In the genomic region with DNA sequence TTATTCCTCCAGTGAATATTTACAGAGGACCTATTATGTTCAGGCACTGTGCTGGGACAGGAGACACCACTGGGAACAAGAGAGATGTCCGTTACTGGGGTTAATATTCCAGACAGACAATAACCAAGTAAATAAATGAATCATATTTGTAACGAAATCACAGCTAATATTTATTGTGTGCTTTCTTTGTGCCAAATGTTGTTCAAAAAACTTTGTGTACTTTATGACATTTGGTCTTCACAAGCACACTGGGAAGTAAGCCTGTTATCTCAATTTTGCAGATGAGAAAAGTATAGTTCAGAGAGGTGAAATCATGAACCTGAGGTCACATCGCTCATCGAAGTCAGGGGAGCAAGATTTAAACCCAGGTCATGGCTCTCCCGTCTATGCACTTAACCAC, we compare ENCODE assay signal across 1 cellular context.
TF ChIP-seq lines count a peak whose summit lies in the region.

No MANE protein-coding gene starts in this region.

TF ChIP-seq in GM23338, 12 proteins besides CTCF, POLR2A, EP300 and RAD21 (continued from another document):
- TF ChIP-seq ZNF114 (CRISPR knock-in tag; IDR thresholded peaks at IDR 0.05), result no peak
- TF ChIP-seq, protein P1, sequence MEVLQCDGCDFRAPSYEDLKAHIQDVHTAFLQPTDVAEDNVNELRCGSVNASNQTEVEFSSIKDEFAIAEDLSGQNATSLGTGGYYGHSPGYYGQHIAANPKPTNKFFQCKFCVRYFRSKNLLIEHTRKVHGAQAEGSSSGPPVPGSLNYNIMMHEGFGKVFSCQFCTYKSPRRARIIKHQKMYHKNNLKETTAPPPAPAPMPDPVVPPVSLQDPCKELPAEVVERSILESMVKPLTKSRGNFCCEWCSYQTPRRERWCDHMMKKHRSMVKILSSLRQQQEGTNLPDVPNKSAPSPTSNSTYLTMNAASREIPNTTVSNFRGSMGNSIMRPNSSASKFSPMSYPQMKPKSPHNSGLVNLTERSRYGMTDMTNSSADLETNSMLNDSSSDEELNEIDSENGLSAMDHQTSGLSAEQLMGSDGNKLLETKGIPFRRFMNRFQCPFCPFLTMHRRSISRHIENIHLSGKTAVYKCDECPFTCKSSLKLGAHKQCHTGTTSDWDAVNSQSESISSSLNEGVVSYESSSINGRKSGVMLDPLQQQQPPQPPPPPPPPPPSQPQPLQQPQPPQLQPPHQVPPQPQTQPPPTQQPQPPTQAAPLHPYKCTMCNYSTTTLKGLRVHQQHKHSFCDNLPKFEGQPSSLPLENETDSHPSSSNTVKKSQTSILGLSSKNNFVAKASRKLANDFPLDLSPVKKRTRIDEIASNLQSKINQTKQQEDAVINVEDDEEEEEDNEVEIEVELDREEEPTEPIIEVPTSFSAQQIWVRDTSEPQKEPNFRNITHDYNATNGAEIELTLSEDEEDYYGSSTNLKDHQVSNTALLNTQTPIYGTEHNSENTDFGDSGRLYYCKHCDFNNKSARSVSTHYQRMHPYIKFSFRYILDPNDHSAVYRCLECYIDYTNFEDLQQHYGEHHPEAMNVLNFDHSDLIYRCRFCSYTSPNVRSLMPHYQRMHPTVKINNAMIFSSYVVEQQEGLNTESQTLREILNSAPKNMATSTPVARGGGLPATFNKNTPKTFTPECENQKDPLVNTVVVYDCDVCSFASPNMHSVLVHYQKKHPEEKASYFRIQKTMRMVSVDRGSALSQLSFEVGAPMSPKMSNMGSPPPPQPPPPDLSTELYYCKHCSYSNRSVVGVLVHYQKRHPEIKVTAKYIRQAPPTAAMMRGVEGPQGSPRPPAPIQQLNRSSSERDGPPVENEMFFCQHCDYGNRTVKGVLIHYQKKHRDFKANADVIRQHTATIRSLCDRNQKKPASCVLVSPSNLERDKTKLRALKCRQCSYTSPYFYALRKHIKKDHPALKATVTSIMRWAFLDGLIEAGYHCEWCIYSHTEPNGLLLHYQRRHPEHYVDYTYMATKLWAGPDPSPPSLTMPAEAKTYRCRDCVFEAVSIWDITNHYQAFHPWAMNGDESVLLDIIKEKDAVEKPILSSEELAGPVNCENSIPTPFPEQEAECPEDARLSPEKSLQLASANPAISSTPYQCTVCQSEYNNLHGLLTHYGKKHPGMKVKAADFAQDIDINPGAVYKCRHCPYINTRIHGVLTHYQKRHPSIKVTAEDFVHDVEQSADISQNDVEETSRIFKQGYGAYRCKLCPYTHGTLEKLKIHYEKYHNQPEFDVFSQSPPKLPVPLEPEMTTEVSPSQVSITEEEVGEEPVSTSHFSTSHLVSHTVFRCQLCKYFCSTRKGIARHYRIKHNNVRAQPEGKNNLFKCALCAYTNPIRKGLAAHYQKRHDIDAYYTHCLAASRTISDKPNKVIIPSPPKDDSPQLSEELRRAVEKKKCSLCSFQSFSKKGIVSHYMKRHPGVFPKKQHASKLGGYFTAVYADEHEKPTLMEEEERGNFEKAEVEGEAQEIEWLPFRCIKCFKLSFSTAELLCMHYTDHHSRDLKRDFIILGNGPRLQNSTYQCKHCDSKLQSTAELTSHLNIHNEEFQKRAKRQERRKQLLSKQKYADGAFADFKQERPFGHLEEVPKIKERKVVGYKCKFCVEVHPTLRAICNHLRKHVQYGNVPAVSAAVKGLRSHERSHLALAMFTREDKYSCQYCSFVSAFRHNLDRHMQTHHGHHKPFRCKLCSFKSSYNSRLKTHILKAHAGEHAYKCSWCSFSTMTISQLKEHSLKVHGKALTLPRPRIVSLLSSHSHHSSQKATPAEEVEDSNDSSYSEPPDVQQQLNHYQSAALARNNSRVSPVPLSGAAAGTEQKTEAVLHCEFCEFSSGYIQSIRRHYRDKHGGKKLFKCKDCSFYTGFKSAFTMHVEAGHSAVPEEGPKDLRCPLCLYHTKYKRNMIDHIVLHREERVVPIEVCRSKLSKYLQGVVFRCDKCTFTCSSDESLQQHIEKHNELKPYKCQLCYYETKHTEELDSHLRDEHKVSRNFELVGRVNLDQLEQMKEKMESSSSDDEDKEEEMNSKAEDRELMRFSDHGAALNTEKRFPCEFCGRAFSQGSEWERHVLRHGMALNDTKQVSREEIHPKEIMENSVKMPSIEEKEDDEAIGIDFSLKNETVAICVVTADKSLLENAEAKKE (CRISPR knock-in tag; IDR thresholded peaks at IDR 0.05), result no peak
- TF ChIP-seq STAT1 (IDR thresholded peaks at IDR 0.05; ENCODE audit: unreplicated experiment), result no peak
- no peak for TF ChIP-seq JUNB (IDR thresholded peaks at IDR 0.05; ENCODE audit: unreplicated experiment)
